8 cellular contexts compared by ENCODE assay signal in genomic region chr6:42745083-42745637, GRCh38. TPM values are rescaled to one million over a fixed set of nuclear protein-coding genes. Genes with fewer than 3 reads are reported as not detected.
DNase-seq lines count a peak whose midpoint lies in the region; ATAC-seq and TF ChIP-seq lines count a peak whose summit lies in the region.

No MANE protein-coding gene starts in this region.

- DNase-seq in CD4-positive, alpha-beta T cell: peak in 7 of 10 experiments; percentile 2 to 44 (median 18)
- DNase-seq in HFF-Myc (ENCODE audit: extremely low read depth, low read depth) (no peak), WERI-Rb-1 (peak; percentile 59), endodermal cell (peak; percentile 71), myocyte (ENCODE audit: low read depth) (peak; percentile 96), ureter (ENCODE audit: low spot score) (peak; percentile 57), cerebellum (ENCODE audit: low spot score) (no peak), NCI-H1694 treated with DMSO at 0.1 percent for 48 hours (lab: John Stamatoyannopoulos, UW) (no peak)

- H3K27ac ChIP-seq in CD4-positive, alpha-beta T cell (ENCODE audit: low read depth, low read length): peak overlapping the region; percentile 89
- H3K27ac ChIP-seq in WERI-Rb-1: peak overlapping the region; percentile 92
- H3K27ac ChIP-seq in endodermal cell (ENCODE audit: low read depth, low read length): peak overlapping the region; percentile 88

- H3K4me1 Mint-ChIP-seq in CD4-positive, alpha-beta T cell (ENCODE audit: low read depth): peaks cover 35% of the 10 kb centered on the region
- H3K4me1 Mint-ChIP-seq in endodermal cell: peaks cover 14% of the 10 kb centered on the region

- peak overlapping the region; percentile 96 for H3K9ac ChIP-seq in endodermal cell (ENCODE audit: extremely low read depth, low read length, poor library complexity, severe bottlenecking)

- no peaks in the 10 kb centered on the region for H3K4me1 ChIP-seq in endodermal cell (ENCODE audit: control insufficient read depth, insufficient read depth, low read length)

- no peak for TF ChIP-seq CTCF in CD4-positive, alpha-beta T cell (IDR thresholded peaks at IDR 0.05)
- TF ChIP-seq CTCF in HFF-Myc (IDR thresholded peaks at IDR 0.05; ENCODE audit: low read depth, low read length, missing control alignments) (no peak), WERI-Rb-1 (IDR thresholded peaks at IDR 0.05; ENCODE audit: low read depth, low read length) (0 out of 2 replicates have a peak, but pooled peaks have one; percentile 4), endodermal cell (conservative IDR thresholded peaks at IDR 0.05) (peak; percentile 32)

- H3K4me3 ChIP-seq in HFF-Myc (replicated peaks; ENCODE audit: low read depth, low read length): peak overlapping the region; percentile 97
- H3K4me3 ChIP-seq in WERI-Rb-1 (ENCODE audit: low read depth, low read length): peak overlapping the region; percentile 77
- H3K4me3 ChIP-seq in endodermal cell (ENCODE audit: low read length): peak overlapping the region; percentile 96

- H3K4me3 Mint-ChIP-seq in CD4-positive, alpha-beta T cell: peak overlapping the region; percentile 100
- peak overlapping the region; percentile 81 for H3K4me3 Mint-ChIP-seq in endodermal cell

- H3K36me3 Mint-ChIP-seq in CD4-positive, alpha-beta T cell (ENCODE audit: low read depth): peaks cover 40% of the 10 kb centered on the region
- peaks cover 3% of the 10 kb centered on the region for H3K36me3 Mint-ChIP-seq in endodermal cell (ENCODE audit: low read depth)

- peaks cover 16% of the 10 kb centered on the region for H3K36me3 ChIP-seq in WERI-Rb-1
- H3K36me3 ChIP-seq in endodermal cell (ENCODE audit: control insufficient read depth, insufficient read depth, low read length): no peaks in the 10 kb centered on the region

- 3 to 4% methylated on average over 22 to 29 of the region's 29 CpGs for WGBS in endodermal cell (ENCODE audit: insufficient coverage in 1 of 2, insufficient read length in 1 of 2), 2 experiments

- no peak for ATAC-seq in CD4-positive, alpha-beta T cell (ENCODE audit: poor library complexity)

- POLR2A ChIA-PET in CD4-positive, alpha-beta T cell (lab: Charles Lee): interaction anchor here (0.6 to 13.7 kb wide), 41 partner anchors 8 to 772 kb away, joined by 3 to 1427 read pairs (median 8); partner anchors contain the start of genes BICRAL, CNPY3, CUL7 and DNPH1

- H3K9me3 ChIP-seq in CD4-positive, alpha-beta T cell (ENCODE audit: control insufficient read depth, low read length): peaks cover 5% of the 10 kb centered on the region
- H3K9me3 ChIP-seq in WERI-Rb-1 (ENCODE audit: severe bottlenecking): no peaks in the 10 kb centered on the region
- no peaks in the 10 kb centered on the region for H3K9me3 ChIP-seq in endodermal cell (ENCODE audit: control insufficient read depth, low read length)

- H3K27ac Mint-ChIP-seq in CD4-positive, alpha-beta T cell: peak overlapping the region; percentile 96
- peak overlapping the region; percentile 74 for H3K27ac Mint-ChIP-seq in endodermal cell

- CTCF ChIA-PET in CD4-positive, alpha-beta T cell (lab: Charles Lee): interaction anchor here (0.6 to 4.4 kb wide), 6 partner anchors 10 to 135 kb away, joined by 4 to 23 read pairs (median 6); partner anchors contain the start of gene RPL7L1

- no peaks in the 10 kb centered on the region for H3K27me3 Mint-ChIP-seq in CD4-positive, alpha-beta T cell
- no peaks in the 10 kb centered on the region for H3K27me3 Mint-ChIP-seq in endodermal cell (ENCODE audit: insufficient read depth)

- peaks cover 11% of the 10 kb centered on the region for H3K9me3 Mint-ChIP-seq in CD4-positive, alpha-beta T cell
- no peaks in the 10 kb centered on the region for H3K9me3 Mint-ChIP-seq in endodermal cell

- H3K27me3 ChIP-seq in CD4-positive, alpha-beta T cell (ENCODE audit: control insufficient read depth, insufficient read depth, low read length): no peaks in the 10 kb centered on the region
- H3K27me3 ChIP-seq in WERI-Rb-1 (ENCODE audit: insufficient read depth, low read depth, severe bottlenecking): no peaks in the 10 kb centered on the region
- no peaks in the 10 kb centered on the region for H3K27me3 ChIP-seq in endodermal cell (ENCODE audit: control insufficient read depth, insufficient read depth, low read length, poor library complexity, severe bottlenecking)

- intact Hi-C loops in CD4-positive, alpha-beta T cell (cut with DNase I, micrococcal nuclease): loop anchor here (2.0 to 10.0 kb wide), 2 partner anchors 14 to 80 kb away; no protein-coding TSS in a partner anchor

RNA-seq across cellular contexts. Expression of gene TBCC, which starts 0.7 kb away (rescaled TPM):
- 10 to 100 TPM; 67.3 to 68.3 TPM for total RNA-seq in CD4-positive, alpha-beta T cell
- total RNA-seq in endodermal cell (10 to 100 TPM; 16.7 to 21.9 TPM), myocyte (44.3 and 45.2 TPM in 2 replicates), ureter (16.5 TPM), cerebellum (29.6 TPM)
- polyA plus RNA-seq in endodermal cell (2013, experiment 1 of 2): 28.6 TPM
- 21.4 TPM for polyA plus RNA-seq in endodermal cell (2013, experiment 2 of 2)
- polyA plus RNA-seq in myocyte (2012): 20.9 TPM

RNA-seq across cellular contexts. Expression of gene PRPH2, which starts 22.8 kb away (rescaled TPM):
- total RNA-seq in CD4-positive, alpha-beta T cell: under 1 TPM; 0.08 to 0.11 TPM
- total RNA-seq in endodermal cell (under 1 TPM; 0.35 to 0.40 TPM), myocyte (1.4 and 1.8 TPM in 2 replicates), ureter (0.91 TPM), cerebellum (5.4 TPM)
- 0.11 TPM for polyA plus RNA-seq in endodermal cell (2013, experiment 1 of 2)
- polyA plus RNA-seq in endodermal cell (2013, experiment 2 of 2): not detected
- 4.1 TPM for polyA plus RNA-seq in myocyte (2012)

RNA-seq across cellular contexts. Expression of gene BICRAL, which starts 36.7 kb away (rescaled TPM):
- total RNA-seq in CD4-positive, alpha-beta T cell: 10 to 100 TPM; 15.0 to 15.8 TPM
- total RNA-seq in endodermal cell (10 to 100 TPM; 11.6 to 14.9 TPM), myocyte (4.3 and 4.7 TPM in 2 replicates), ureter (25.1 TPM), cerebellum (20.2 TPM)
- 7.7 TPM for polyA plus RNA-seq in endodermal cell (2013, experiment 1 of 2)
- polyA plus RNA-seq in endodermal cell (2013, experiment 2 of 2): 6.8 TPM
- polyA plus RNA-seq in myocyte (2012): 4.9 TPM

Comparison
In these comparisons a context has a peak if more than half of its experiments do, and no peak if none do; other contexts are left out.
1. DNase-seq: peak in CD4-positive, alpha-beta T cell (7 of 10), WERI-Rb-1 (single experiment), endodermal cell (single experiment), myocyte (single experiment) and ureter (single experiment); none in HFF-Myc (single experiment), cerebellum (single experiment) and NCI-H1694 treated with DMSO at 0.1 percent for 48 hours (single experiment).
2. CTCF ChIP-seq: peak in WERI-Rb-1 (single experiment) and endodermal cell (single experiment); none in CD4-positive, alpha-beta T cell (single experiment) and HFF-Myc (single experiment).
3. Peak in every context shown above with its lines, with median percentiles within 50 percentile points of each other: H3K27ac ChIP-seq and H3K4me3 ChIP-seq.